Comparison of ENCODE assay signal across 22 cellular contexts in the genomic region with DNA sequence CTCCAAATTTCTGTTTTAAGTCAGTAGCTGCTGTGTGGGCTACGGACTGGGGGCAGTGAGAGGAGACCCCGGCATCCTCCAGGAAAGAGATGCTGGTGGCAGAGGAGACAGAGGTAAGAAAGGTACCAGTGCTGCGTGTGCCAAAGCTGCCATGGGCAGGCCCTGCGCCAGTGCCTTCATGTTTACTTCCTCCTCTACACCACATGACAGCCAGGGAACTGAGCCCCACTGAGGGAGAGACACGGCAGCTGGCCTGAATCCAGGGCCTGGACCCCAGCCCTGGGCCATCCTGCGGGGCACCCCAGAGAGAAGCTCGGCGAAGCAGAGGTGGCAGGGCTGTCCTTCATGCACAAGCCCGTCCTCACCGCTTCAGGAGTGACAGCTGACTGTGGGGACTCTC. TPM values are rescaled to one million over a fixed set of nuclear protein-coding genes. Genes with fewer than 3 reads are reported as not detected.
DNase-seq lines count a peak whose midpoint lies in the region; ATAC-seq and TF ChIP-seq lines count a peak whose summit lies in the region.
"Had no signal": no experiment of that assay in that cellular context is flagged by ENCODE, and none has a peak within 500 bp of the region (broad histone marks: within the 10 kb centered on the region; RNA-seq: fewer than 3 reads in every experiment).

No MANE protein-coding gene starts in this region.

- 0 out of 2 replicates have a peak, but pooled peaks cover 14% of the 10 kb centered on the region for H3K79me2 ChIP-seq in PC-9 (ENCODE audit: low read depth)

- H4K20me1 ChIP-seq in IMR-90 (ENCODE audit: insufficient read depth, low read length) (peaks cover 32% of the 10 kb centered on the region), PC-9 (ENCODE audit: insufficient read depth) (peaks cover 16% of the 10 kb centered on the region; the same call in 1 of the 2 replicates)

- H2BK20ac ChIP-seq in IMR-90 (ENCODE audit: low read depth, low read length) = no peak overlapping the region

- H3K4me1 Mint-ChIP-seq in activated B cell treated with CpG ODN at 0.5 μM for 24 hours = no peaks in the 10 kb centered on the region

- H4K91ac ChIP-seq in IMR-90 (ENCODE audit: insufficient read depth, low read depth, low read length) = no peak overlapping the region

- TF ChIP-seq CTCF in IMR-90 (conservative IDR thresholded peaks at IDR 0.05; ENCODE audit: low read depth, low read length) (no peak), activated B cell treated with CpG ODN at 0.5 μM for 24 hours (IDR thresholded peaks at IDR 0.05) (no peak), PC-9 (conservative IDR thresholded peaks at IDR 0.05) (no peak)

- no peaks in the 10 kb centered on the region for H3K9me3 Mint-ChIP-seq in activated B cell treated with CpG ODN at 0.5 μM for 24 hours
- H3K9me3 Mint-ChIP-seq: CD4-positive, alpha-beta memory T cell had no signal

- H3K9me2 ChIP-seq in PC-9 (ENCODE audit: insufficient read depth) = no peaks in the 10 kb centered on the region

- no peak overlapping the region for H2BK5ac ChIP-seq in IMR-90 (ENCODE audit: low read depth, low read length, poor library complexity, severe bottlenecking)

- H3K9me3 ChIP-seq in IMR-90 (ENCODE audit: control insufficient read depth, insufficient read depth, low read length) (no peaks in the 10 kb centered on the region), PC-9 (ENCODE audit: insufficient read depth, low read depth) (no peaks in the 10 kb centered on the region)
- H3K9me3 ChIP-seq: BE2C, SJSA1 had no signal

- no peak overlapping the region for H3K4me3 ChIP-seq in IMR-90 (ENCODE audit: insufficient read depth, low read depth, low read length)
- H3K4me3 ChIP-seq in PC-9 = no peak overlapping the region
- H3K4me3 ChIP-seq: SJSA1 had no signal

- no peaks in the 10 kb centered on the region for H3K27me3 ChIP-seq in IMR-90 (ENCODE audit: control insufficient read depth, insufficient read depth, low read length)
- no peaks in the 10 kb centered on the region for H3K27me3 ChIP-seq in layer of hippocampus (ENCODE audit: control insufficient read depth, insufficient read depth, low read length)
- no peaks in the 10 kb centered on the region for H3K27me3 ChIP-seq in PC-9 (ENCODE audit: insufficient read depth, low read depth)
- H3K27me3 ChIP-seq: BE2C, SJSA1 had no signal

- H3K79me1 ChIP-seq in IMR-90 (ENCODE audit: low read depth in 1 of 2, low read length in 2 of 2) = peaks cover 38 to 79% of the 10 kb centered on the region in 2 experiments

- intact Hi-C loops in IMR-90 (cut with micrococcal nuclease) (no loop called here), activated B cell treated with CpG ODN at 0.5 μM for 24 hours (cut with micrococcal nuclease) (no loop called here), PC-9 (cut with micrococcal nuclease; ENCODE audit: unreplicated experiment) (no loop called here)

- H3K4me2 ChIP-seq in IMR-90 (ENCODE audit: low read depth, low read length) = no peak overlapping the region
- H3K4me2 ChIP-seq in PC-9 = no peak overlapping the region

- H3K14ac ChIP-seq in IMR-90 (replicated peaks; ENCODE audit: low read depth, low read length) = no peak overlapping the region

- dilution Hi-C loops in IMR-90 (cut with HindIII; ENCODE audit: low sequenced_read_pairs, unreplicated experiment) = no loop called here

- in situ Hi-C loops in IMR-90 (cut with MboI; ENCODE audit: low sequenced_read_pairs) = no loop called here

- H3K9me1 ChIP-seq in IMR-90 (ENCODE audit: insufficient read depth, low read length) = peaks cover 16% of the 10 kb centered on the region; the same call in 1 of the 2 replicates

- no peak overlapping the region for H4K8ac ChIP-seq in IMR-90 (ENCODE audit: low read depth in 2 of 2, low read length in 2 of 2)

- no peak overlapping the region for H3K56ac ChIP-seq in IMR-90 (ENCODE audit: extremely low read depth, insufficient read depth, low read length)

- TF ChIP-seq RAD21 in IMR-90 (IDR thresholded peaks at IDR 0.05; ENCODE audit: low read length) = no peak

- DNase-seq in IMR-90 = no peak
- DNase-seq in activated B cell treated with CpG ODN at 0.5 μM for 24 hours = no peak
- DNase-seq in substantia nigra (lab: John Stamatoyannopoulos, UW) = peak in 2 of 49 donors; percentile 30 to 88
- no peak for DNase-seq in PC-9
- no peak for DNase-seq in dermis blood vessel endothelial cell
- DNase-seq: BE2C; Calu3; CD4-positive, alpha-beta memory T cell; DMS53; KG1; NCI-H1436; NCI-H2029 treated with DMSO at 0.1 percent for 48 hours; NCI-H748 treated with DMSO at 0.1 percent for 48 hours; OCI-M1 had no signal

- CTCF ChIA-PET in IMR-90 (lab: Yijun Ruan, JAX) (no interaction called here), activated B cell treated with CpG ODN at 0.5 μM for 24 hours (lab: Charles Lee) (no interaction called here), PC-9 (lab: Charles Lee) (no interaction called here)

- H3K36me3 ChIP-seq in IMR-90 (ENCODE audit: control insufficient read depth, insufficient read depth, low read length) (peaks cover 19% of the 10 kb centered on the region), PC-9 (ENCODE audit: low read depth) (0 out of 2 replicates have a peak, but pooled peaks cover 3% of the 10 kb centered on the region)

- H3K23ac ChIP-seq in IMR-90 (ENCODE audit: low read depth, low read length) = no peak overlapping the region

- no peak overlapping the region for H3K4ac ChIP-seq in IMR-90 (ENCODE audit: low read depth, low read length)

- no peak for TF ChIP-seq POLR2A in IMR-90 (IDR thresholded peaks at IDR 0.05; ENCODE audit: low read depth, low read length)

- no peak overlapping the region for H3K4me3 Mint-ChIP-seq in activated B cell treated with CpG ODN at 0.5 μM for 24 hours
- H3K4me3 Mint-ChIP-seq: CD4-positive, alpha-beta memory T cell had no signal

- H3K27ac ChIP-seq in IMR-90 (ENCODE audit: insufficient read depth, low read length) = no peak overlapping the region
- H3K27ac ChIP-seq in layer of hippocampus (ENCODE audit: low read depth, low read length) = peak overlapping the region; percentile 22
- H3K27ac ChIP-seq in substantia nigra (ENCODE audit: low read depth, low read length, poor library complexity, severe bottlenecking) = peak overlapping the region; percentile 27
- no peak overlapping the region for H3K27ac ChIP-seq in PC-9
- H3K27ac ChIP-seq: RWPE1, SJSA1 had no signal

- H2AK5ac ChIP-seq in IMR-90 (ENCODE audit: low read depth, low read length) = no peak overlapping the region

- H2AK9ac ChIP-seq in IMR-90 (replicated peaks; ENCODE audit: low read depth, low read length, poor library complexity) = peak overlapping the region; percentile 39

- H3F3A ChIP-seq in PC-9 (ENCODE audit: insufficient read depth, low read depth) = no peaks in the 10 kb centered on the region

- H3K18ac ChIP-seq in IMR-90 (ENCODE audit: low read depth, low read length) = no peak overlapping the region

- H2BK15ac ChIP-seq in IMR-90 (ENCODE audit: low read depth, low read length) = no peak overlapping the region

- no peak overlapping the region for H4K5ac ChIP-seq in IMR-90 (ENCODE audit: low read depth, low read length)

- H2BK120ac ChIP-seq in IMR-90 (ENCODE audit: low read depth, low read length) = no peak overlapping the region

- WGBS in IMR-90 (ENCODE audit: extremely low coverage in 2 of 2, insufficient read length in 1 of 2), 2 experiments = 86% methylated on average over 1 of the region's 10 CpGs; no CpG with 5 or more reads in 1 of the 2 experiments

- ATAC-seq in IMR-90 (ENCODE audit: low read depth) (no peak), activated B cell treated with CpG ODN at 0.5 μM for 24 hours (ENCODE audit: low read depth) (no peak), esophagus mucosa (no peak)
- ATAC-seq: HCT116 had no signal

- peak overlapping the region; percentile 63 for H3K27ac Mint-ChIP-seq in activated B cell treated with CpG ODN at 0.5 μM for 24 hours

- POLR2A ChIA-PET in IMR-90 (lab: Charles Lee; ENCODE audit: unreplicated experiment) (no interaction called here), activated B cell treated with CpG ODN at 0.5 μM for 24 hours (lab: Charles Lee) (interaction anchor here (0.6 kb wide), 1 partner anchor 749 kb away, joined by 3 read pairs; no protein-coding TSS in a partner anchor), PC-9 (lab: Charles Lee; ENCODE audit: unreplicated experiment) (no interaction called here)

- no peak overlapping the region for H3K9ac ChIP-seq in IMR-90 (ENCODE audit: low read depth, low read length)

- H3K27me3 Mint-ChIP-seq in activated B cell treated with CpG ODN at 0.5 μM for 24 hours = no peaks in the 10 kb centered on the region
- H3K27me3 Mint-ChIP-seq: CD4-positive, alpha-beta memory T cell had no signal

- H3K4me1 ChIP-seq in IMR-90 (ENCODE audit: control insufficient read depth, insufficient read depth, low read length) (no peaks in the 10 kb centered on the region), PC-9 (replicated peaks; ENCODE audit: insufficient read depth) (no peaks in the 10 kb centered on the region)
- H3K4me1 ChIP-seq: BE2C, SJSA1 had no signal

- H2AFZ ChIP-seq in IMR-90 (replicated peaks; ENCODE audit: low read length, poor library complexity) (no peak overlapping the region), PC-9 (no peak overlapping the region)

- peaks cover 73% of the 10 kb centered on the region for H3K36me3 Mint-ChIP-seq in activated B cell treated with CpG ODN at 0.5 μM for 24 hours (ENCODE audit: low read depth)

- no TSS peak for BruUV-seq in IMR-90 (replicated peaks; lab: Mats Ljungman, UMichigan)
- BruUV-seq in PC-9 (replicated peaks; lab: Mats Ljungman, UMichigan) = no TSS peak

RNA-seq across cellular contexts. Expression of a gene that starts 22.7 kb away (rescaled TPM):
- total RNA-seq in IMR-90 (2012; rRNA removed) (under 0.01 TPM in 2 replicates), activated B cell treated with CpG ODN at 0.5 μM for 24 hours (0.16 and 0.42 TPM in 2 replicates), PC-9 (2021) (0.63 and 0.93 TPM in 2 replicates), dermis blood vessel endothelial cell (0.09 and 0.34 TPM in 2 replicates), esophagus mucosa (not detected)
- polyA plus RNA-seq in IMR-90 (2012; rRNA removed) = 0.17 and 0.21 TPM in 2 replicates
- polyA plus RNA-seq in IMR-90 (2012; cell fraction: cytosol; rRNA removed) = 0.17 and 0.42 TPM in 2 replicates
- 1.5 and 3.1 TPM in 2 replicates for polyA plus RNA-seq in IMR-90 (2012; cell fraction: nucleus; rRNA removed; ENCODE audit: low replicate concordance)
- total RNA-seq: M059J, SJSA1 had no signal
- polyA plus RNA-seq: CD4-positive, alpha-beta memory T cell had no signal

RNA-seq across cellular contexts. Expression of a gene that starts 31.0 kb away (rescaled TPM):
- total RNA-seq in IMR-90 (2012; rRNA removed) (not detected in 2 replicates), activated B cell treated with CpG ODN at 0.5 μM for 24 hours (not detected in 2 replicates), PC-9 (2021) (0.50 and 0.59 TPM in 2 replicates), dermis blood vessel endothelial cell (not detected in 2 replicates), esophagus mucosa (not detected)
- polyA plus RNA-seq in IMR-90 (2012; rRNA removed) = not detected in 2 replicates
- polyA plus RNA-seq in IMR-90 (2012; cell fraction: cytosol; rRNA removed) = not detected in 2 replicates
- 0.03 and 0.13 TPM in 2 replicates for polyA plus RNA-seq in IMR-90 (2012; cell fraction: nucleus; rRNA removed; ENCODE audit: low replicate concordance)
- total RNA-seq: Calu3; CD4-positive, alpha-beta memory T cell; M059J; NCI-H460; SJSA1 had no signal
- polyA plus RNA-seq: AG04450; CD4-positive, alpha-beta memory T cell had no signal

RNA-seq across cellular contexts. Expression of a gene that starts 35.9 kb away (rescaled TPM):
- total RNA-seq in IMR-90 (2012; rRNA removed) (54.4 and 61.5 TPM in 2 replicates), activated B cell treated with CpG ODN at 0.5 μM for 24 hours (157 and 176 TPM in 2 replicates), PC-9 (2021) (144 and 149 TPM in 2 replicates), dermis blood vessel endothelial cell (37.3 and 45.8 TPM in 2 replicates), esophagus mucosa (96.0 TPM)
- 104 and 124 TPM in 2 replicates for polyA plus RNA-seq in IMR-90 (2012; rRNA removed)
- polyA plus RNA-seq in IMR-90 (2012; cell fraction: cytosol; rRNA removed) = 58.9 and 87.2 TPM in 2 replicates
- 461 and 611 TPM in 2 replicates for polyA plus RNA-seq in IMR-90 (2012; cell fraction: nucleus; rRNA removed; ENCODE audit: low replicate concordance)

RNA-seq across cellular contexts. Expression of a gene that starts 58.0 kb away (rescaled TPM):
- 1.4 and 1.8 TPM in 2 replicates for total RNA-seq in IMR-90 (2012; rRNA removed)
- 5.5 and 6.4 TPM in 2 replicates for polyA plus RNA-seq in IMR-90 (2012; rRNA removed)
- 3.1 and 5.2 TPM in 2 replicates for polyA plus RNA-seq in IMR-90 (2012; cell fraction: cytosol; rRNA removed)
- 32.7 and 58.4 TPM in 2 replicates for polyA plus RNA-seq in IMR-90 (2012; cell fraction: nucleus; rRNA removed; ENCODE audit: low replicate concordance)
- 16.4 and 20.5 TPM in 2 replicates for total RNA-seq in activated B cell treated with CpG ODN at 0.5 μM for 24 hours
- total RNA-seq in PC-9 (2021) = 26.9 and 29.5 TPM in 2 replicates
- total RNA-seq in dermis blood vessel endothelial cell = 6.5 and 8.8 TPM in 2 replicates
- 5.1 TPM for total RNA-seq in esophagus mucosa

Comparison
In these comparisons a context has a peak if more than half of its experiments do, and no peak if none do; other contexts are left out.
1. H3K27ac ChIP-seq: peak in layer of hippocampus (single experiment) and substantia nigra (single experiment); none in IMR-90 (single experiment) and PC-9 (single experiment).